Comparison of ENCODE assay signal across 8 cellular contexts in genomic region chr20:34557936-34558319, GRCh38. TPM values are rescaled to one million over a fixed set of nuclear protein-coding genes. Genes with fewer than 3 reads are reported as not detected.
DNase-seq lines count a peak whose midpoint lies in the region; ATAC-seq and TF ChIP-seq lines count a peak whose summit lies in the region.

No MANE protein-coding gene starts in this region.

- H3K27ac Mint-ChIP-seq in CD4-positive, alpha-beta memory T cell, result peak overlapping the region; percentile 88 to 100 (median 96)
- H3K27ac Mint-ChIP-seq in endodermal cell (peak overlapping the region; percentile 77), osteocyte (ENCODE audit: unreplicated experiment) (peak overlapping the region; percentile 94)

- WGBS in endodermal cell (ENCODE audit: insufficient coverage in 1 of 2, insufficient read length in 1 of 2), 2 experiments, result 75 to 78% methylated on average over 11 of the region's 11 CpGs

- H3K4me1 ChIP-seq in CD4-positive, alpha-beta memory T cell (ENCODE audit: insufficient read depth, low read length), result peaks cover 12% of the 10 kb centered on the region
- no peaks in the 10 kb centered on the region for H3K4me1 ChIP-seq in endodermal cell (ENCODE audit: control insufficient read depth, insufficient read depth, low read length)

- peak overlapping the region; percentile 70 to 93 (median 84) for H3K4me3 Mint-ChIP-seq in CD4-positive, alpha-beta memory T cell
- H3K4me3 Mint-ChIP-seq in endodermal cell, result peak overlapping the region; percentile 58
- peak overlapping the region; percentile 87 for H3K4me3 Mint-ChIP-seq in osteocyte (ENCODE audit: unreplicated experiment)

- intact Hi-C loops in CD4-positive, alpha-beta memory T cell (cut with micrococcal nuclease), result loop anchor here (1.0 to 2.0 kb wide), 5 partner anchors 13 to 255 kb away; partner anchors contain the start of genes AHCY, ITCH and PIGU

- TF ChIP-seq CTCF in endodermal cell (conservative IDR thresholded peaks at IDR 0.05) (no peak), osteocyte (IDR thresholded peaks at IDR 0.05) (no peak)

- POLR2A ChIA-PET in CD4-positive, alpha-beta memory T cell (lab: Charles Lee; ENCODE audit: partially characterized antibody), result interaction anchor here (1.0 to 1.9 kb wide), 6 partner anchors 10 to 1106 kb away, joined by 3 to 10 read pairs (median 4); partner anchors contain the start of gene DYNLRB1

- CTCF ChIA-PET in CD4-positive, alpha-beta memory T cell (lab: Charles Lee; ENCODE audit: partially characterized antibody), result interaction anchor here (0.9 to 4.5 kb wide), 4 partner anchors 19 to 43 kb away, joined by 3 to 20 read pairs (median 3); no protein-coding TSS in a partner anchor

- no peak for DNase-seq in CD4-positive, alpha-beta memory T cell
- DNase-seq in NCI-H526 treated with DMSO at 0.1 percent for 48 hours (lab: John Stamatoyannopoulos, UW) (peak; percentile 66), endodermal cell (peak; percentile 42), osteocyte (ENCODE audit: extremely low spot score, unreplicated experiment) (no peak), amniotic stem cell (lab: John Stamatoyannopoulos, UW) (no peak), GM03348 (ENCODE audit: low spot score) (no peak)

- peaks cover 0 to 2% (median 0%) of the 10 kb centered on the region in 8 donors for H3K9me3 Mint-ChIP-seq in CD4-positive, alpha-beta memory T cell
- no peaks in the 10 kb centered on the region for H3K9me3 Mint-ChIP-seq in endodermal cell
- no peaks in the 10 kb centered on the region for H3K9me3 Mint-ChIP-seq in osteocyte (ENCODE audit: unreplicated experiment)

- peak overlapping the region; percentile 45 to 46 for H3K4me3 ChIP-seq in CD4-positive, alpha-beta memory T cell (ENCODE audit: low read length in 2 of 2)
- H3K4me3 ChIP-seq in endodermal cell (ENCODE audit: low read length), result peak overlapping the region; percentile 83

- no peaks in the 10 kb centered on the region for H3K27me3 Mint-ChIP-seq in CD4-positive, alpha-beta memory T cell
- peaks cover 11% of the 10 kb centered on the region for H3K27me3 Mint-ChIP-seq in endodermal cell (ENCODE audit: insufficient read depth)
- no peaks in the 10 kb centered on the region for H3K27me3 Mint-ChIP-seq in osteocyte (ENCODE audit: unreplicated experiment)

- H3K27ac ChIP-seq in CD4-positive, alpha-beta memory T cell (ENCODE audit: low read depth, low read length), result peak overlapping the region; percentile 95
- H3K27ac ChIP-seq in endodermal cell (ENCODE audit: low read depth, low read length), result peak overlapping the region; percentile 58

- ATAC-seq in GM19328 (IDR thresholded peaks at IDR 0.05; ENCODE audit: unreplicated experiment) (no peak), HG02759 (IDR thresholded peaks at IDR 0.05; ENCODE audit: unreplicated experiment) (no peak)

- no peaks in the 10 kb centered on the region for H3K36me3 ChIP-seq in CD4-positive, alpha-beta memory T cell (ENCODE audit: insufficient read depth, low read length)
- H3K36me3 ChIP-seq in endodermal cell (ENCODE audit: control insufficient read depth, insufficient read depth, low read length), result no peaks in the 10 kb centered on the region

- H3K9me3 ChIP-seq in CD4-positive, alpha-beta memory T cell (ENCODE audit: control insufficient read depth in 1 of 2, low read length in 2 of 2), result no peaks in the 10 kb centered on the region
- no peaks in the 10 kb centered on the region for H3K9me3 ChIP-seq in endodermal cell (ENCODE audit: control insufficient read depth, low read length)

- H3K4me1 Mint-ChIP-seq in CD4-positive, alpha-beta memory T cell, result peaks cover 10 to 33% (median 13%) of the 10 kb centered on the region in 4 donors
- H3K4me1 Mint-ChIP-seq in endodermal cell (peaks cover 5% of the 10 kb centered on the region), osteocyte (ENCODE audit: unreplicated experiment) (peaks cover 13% of the 10 kb centered on the region)

- H3K36me3 Mint-ChIP-seq in CD4-positive, alpha-beta memory T cell, result peaks cover 0 to 4% of the 10 kb centered on the region in 2 donors
- H3K36me3 Mint-ChIP-seq in endodermal cell (ENCODE audit: low read depth) (no peaks in the 10 kb centered on the region), osteocyte (ENCODE audit: unreplicated experiment) (peaks cover 2% of the 10 kb centered on the region)

- no peaks in the 10 kb centered on the region for H3K27me3 ChIP-seq in CD4-positive, alpha-beta memory T cell (ENCODE audit: insufficient read depth, low read length)
- H3K27me3 ChIP-seq in endodermal cell (ENCODE audit: control insufficient read depth, insufficient read depth, low read length, poor library complexity, severe bottlenecking), result no peaks in the 10 kb centered on the region

- peak overlapping the region; percentile 86 for H3K9ac ChIP-seq in endodermal cell (ENCODE audit: extremely low read depth, low read length, poor library complexity, severe bottlenecking)

RNA-seq across cellular contexts. Expression of gene MAP1LC3A, which starts 0.6 kb away (rescaled TPM):
- total RNA-seq in CD4-positive, alpha-beta memory T cell, result 1 to 10 TPM; 2.1 to 2.8 TPM
- 1 to 10 TPM; 3.7 to 7.9 TPM for polyA plus RNA-seq in CD4-positive, alpha-beta memory T cell
- total RNA-seq in endodermal cell (10 to 100 TPM; 19.0 to 41.6 TPM), osteocyte (60.5 and 67.2 TPM in 2 replicates)
- polyA plus RNA-seq in endodermal cell (2013, experiment 1 of 2), result 31.0 TPM
- 29.1 TPM for polyA plus RNA-seq in endodermal cell (2013, experiment 2 of 2)

RNA-seq across cellular contexts. Expression of gene DYNLRB1, which starts 41.7 kb away (rescaled TPM):
- 10 to 100 TPM; 75.5 to 81.0 TPM for total RNA-seq in CD4-positive, alpha-beta memory T cell
- polyA plus RNA-seq in CD4-positive, alpha-beta memory T cell, result 100 to 1,000 TPM; 237 to 311 TPM
- total RNA-seq in endodermal cell, result 100 to 1,000 TPM; 194 to 213 TPM
- 214 TPM for polyA plus RNA-seq in endodermal cell (2013, experiment 1 of 2)
- polyA plus RNA-seq in endodermal cell (2013, experiment 2 of 2), result 205 TPM
- 160 and 166 TPM in 2 replicates for total RNA-seq in osteocyte

Comparison
In these comparisons a context has a peak if more than half of its experiments do, and no peak if none do; other contexts are left out.
1. DNase-seq: peak in NCI-H526 treated with DMSO at 0.1 percent for 48 hours (single experiment) and endodermal cell (single experiment); none in CD4-positive, alpha-beta memory T cell (0 of 5), osteocyte (single experiment), amniotic stem cell (single experiment) and GM03348 (single experiment).
2. RNA of gene MAP1LC3A, which starts 0.6 kb away (total RNA-seq): 60.5 to 67.2 TPM in osteocyte and 19.0 to 41.6 TPM in endodermal cell; 2.1 to 2.8 TPM in CD4-positive, alpha-beta memory T cell; every median in the first group is over 4 times any median in the second.
3. Peak in every context shown above with its lines, with median percentiles within 50 percentile points of each other: H3K27ac Mint-ChIP-seq and H3K4me3 Mint-ChIP-seq.